In the genomic region with DNA sequence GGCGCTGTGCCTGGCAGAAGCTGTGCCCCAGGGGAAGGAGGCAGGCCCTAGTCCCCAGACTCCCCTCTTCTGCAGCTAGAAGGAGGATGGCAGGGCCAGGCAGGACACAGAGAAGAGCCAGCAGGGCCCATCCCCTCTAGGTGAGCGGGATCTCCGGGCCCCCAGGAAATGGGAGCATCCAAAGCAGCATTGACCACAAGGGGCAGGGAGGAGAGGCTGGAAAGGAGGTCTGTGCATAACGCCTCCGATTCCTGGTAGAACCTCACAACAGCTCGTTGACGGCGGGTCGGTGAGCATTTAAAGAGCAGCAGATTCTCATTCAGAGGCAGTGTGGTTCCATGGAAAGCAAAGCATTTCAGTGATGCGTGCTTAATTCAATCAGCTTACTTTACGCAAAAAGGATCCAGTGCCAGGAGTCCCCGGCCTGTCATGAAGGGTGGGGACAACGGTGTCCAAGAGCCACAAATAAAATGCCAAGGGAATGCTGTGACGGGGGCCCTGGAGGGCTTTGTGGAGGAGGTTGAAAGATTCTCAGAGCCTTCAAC, we compare ENCODE assay signal across 29 cellular contexts. TPM values are rescaled to one million over a fixed set of nuclear protein-coding genes. Genes with fewer than 3 reads are reported as not detected.
"Had no signal": no experiment of that assay in that cellular context is flagged by ENCODE, and none has a peak within 500 bp of the region (broad histone marks: within the 10 kb centered on the region; RNA-seq: fewer than 3 reads in every experiment).

No MANE protein-coding gene starts in this region.

- H3K27ac ChIP-seq: esophagus muscularis mucosa, heart right ventricle, lower lobe of right lung, ovary, right atrium auricular region, thoracic aorta, tibial nerve, upper lobe of left lung had no signal

- H3K4me3 Mint-ChIP-seq: dendritic cell treated with granulocyte-macrophage colony-stimulating factor and Interleukin-4, amounts not matched to agents 40 ng/mL and 50 ng/mL, for 4 days; natural killer cell treated with Interleukin-12 subunit alpha and Interleukin-12 subunit beta and Interleukin-15 and Interleukin-18, amount 100 ng/mL, for 72 hours; stimulated activated memory B cell treated with anti-CD40 and anti-IgM and Interleukin-4, amounts not matched to agents 10 μg/mL and 1 μg/mL and 100 μg/mL, for 72 hours; stimulated activated naive CD8-positive, alpha-beta T cell treated with anti-CD3 and anti-CD28 coated beads, Interleukin-15, Interleukin-2, amounts not matched to agents 100 ng/mL and 50 ng/mL, for 24 hours had no signal

- ATAC-seq: heart right ventricle; left colon; left ventricle myocardium superior; lower lobe of right lung; sciatic nerve; stimulated activated memory B cell treated with anti-CD40 and anti-IgM and Interleukin-4, amounts not matched to agents 10 μg/mL and 1 μg/mL and 100 μg/mL, for 72 hours had no signal

- H3K4me3 ChIP-seq: esophagus muscularis mucosa, heart right ventricle, lower lobe of right lung, ovary, right atrium auricular region, smooth muscle cell, thoracic aorta, tibial nerve, upper lobe of left lung had no signal

- H3K36me3 Mint-ChIP-seq: natural killer cell treated with Interleukin-12 subunit alpha and Interleukin-12 subunit beta and Interleukin-15 and Interleukin-18, amount 100 ng/mL, for 72 hours; stimulated activated memory B cell treated with anti-CD40 and anti-IgM and Interleukin-4, amounts not matched to agents 10 μg/mL and 1 μg/mL and 100 μg/mL, for 72 hours had no signal

- DNase-seq: central memory CD4-positive, alpha-beta T cell; effector CD8-positive, alpha-beta T cell; foreskin melanocyte; glutamatergic neuron; heart right ventricle; hippocampal formation; kidney glomerular epithelial cell; left colon; left ventricle myocardium superior; lower lobe of right lung; occipital lobe; ovary; stimulated activated CD4-positive, alpha-beta T cell treated with anti-CD3 and anti-CD28 coated beads, Interleukin-4, amount 100 ng/mL, for 4 hours; upper lobe of left lung had no signal

- H3K27me3 ChIP-seq: ovary, right atrium auricular region, tibial nerve, upper lobe of left lung had no signal

- H3K9me3 ChIP-seq: esophagus muscularis mucosa, heart right ventricle, lower lobe of right lung, ovary, right atrium auricular region, thoracic aorta, tibial nerve, upper lobe of left lung had no signal

- H3K9me3 Mint-ChIP-seq: dendritic cell treated with granulocyte-macrophage colony-stimulating factor and Interleukin-4, amounts not matched to agents 40 ng/mL and 50 ng/mL, for 4 days; natural killer cell treated with Interleukin-12 subunit alpha and Interleukin-12 subunit beta and Interleukin-15 and Interleukin-18, amount 100 ng/mL, for 72 hours; stimulated activated naive CD8-positive, alpha-beta T cell treated with anti-CD3 and anti-CD28 coated beads, Interleukin-15, Interleukin-2, amounts not matched to agents 100 ng/mL and 50 ng/mL, for 24 hours had no signal

- H3K36me3 ChIP-seq: esophagus muscularis mucosa, heart right ventricle, lower lobe of right lung, ovary, right atrium auricular region, thoracic aorta, tibial nerve, upper lobe of left lung had no signal

- H3K27ac Mint-ChIP-seq: dendritic cell treated with granulocyte-macrophage colony-stimulating factor and Interleukin-4, amounts not matched to agents 40 ng/mL and 50 ng/mL, for 4 days; natural killer cell treated with Interleukin-12 subunit alpha and Interleukin-12 subunit beta and Interleukin-15 and Interleukin-18, amount 100 ng/mL, for 72 hours; stimulated activated naive CD8-positive, alpha-beta T cell treated with anti-CD3 and anti-CD28 coated beads, Interleukin-15, Interleukin-2, amounts not matched to agents 100 ng/mL and 50 ng/mL, for 24 hours had no signal

RNA-seq across cellular contexts. Expression of gene CLRN3, which starts 41.0 kb away (rescaled TPM):
- total RNA-seq: endothelial cell of umbilical vein; epithelial cell of proximal tubule; esophagus muscularis mucosa; fibroblast of lung; heart right ventricle; left ventricle myocardium superior; lower lobe of right lung; mononuclear cell; natural killer cell treated with Interleukin-12 subunit alpha and Interleukin-12 subunit beta and Interleukin-15 and Interleukin-18, amount 100 ng/mL, for 72 hours; pulmonary artery endothelial cell; right atrium auricular region; sciatic nerve; smooth muscle cell; thoracic aorta; tibial nerve had no signal
- polyA plus RNA-seq: fibroblast of lung, heart right ventricle, ovary, smooth muscle cell had no signal
